15 cellular contexts compared by ENCODE assay signal in genomic region chr3:156218353-156218744, GRCh38.
DNase-seq lines count a peak whose midpoint lies in the region; TF ChIP-seq lines count a peak whose summit lies in the region.
"Had no signal": no experiment of that assay in that cellular context is flagged by ENCODE, and none has a peak within 500 bp of the region (broad histone marks: within the 10 kb centered on the region; RNA-seq: fewer than 3 reads in every experiment).

No MANE protein-coding gene starts in this region.

- no peaks in the 10 kb centered on the region for H3K9me3 ChIP-seq in SJSA1 (replicated peaks)
- no peaks in the 10 kb centered on the region for H3K9me3 ChIP-seq in esophagus squamous epithelium

- H3K36me3 ChIP-seq in SJSA1 (no peaks in the 10 kb centered on the region), esophagus squamous epithelium (no peaks in the 10 kb centered on the region)

- TF ChIP-seq CTCF in esophagus squamous epithelium (IDR thresholded peaks at IDR 0.05) = no peak

- 33 to 50% methylated on average over 1 to 2 of the region's 3 CpGs for WGBS in esophagus squamous epithelium, 2 donors

- H3K27me3 ChIP-seq in SJSA1 (replicated peaks) (no peaks in the 10 kb centered on the region), esophagus squamous epithelium (no peaks in the 10 kb centered on the region)

- H3K4me1 ChIP-seq in SJSA1 (replicated peaks) (peaks cover 33% of the 10 kb centered on the region), esophagus squamous epithelium (no peaks in the 10 kb centered on the region)

- intact Hi-C loops in esophagus squamous epithelium (cut with DNase I) = no loop called here

- no peak for TF ChIP-seq POLR2A in esophagus squamous epithelium (IDR thresholded peaks at IDR 0.05)

- DNase-seq in DMS79 (lab: John Stamatoyannopoulos, UW) (peak; percentile 98), NCI-H128 (lab: John Stamatoyannopoulos, UW; ENCODE audit: unreplicated experiment) (peak; percentile 31), SJSA1 (ENCODE audit: low read depth in 1 of 2, low spot score in 2 of 2) (peak in 1 of 2 experiments; percentile 48), lung microvascular endothelial cell (ENCODE audit: low read depth in 2 of 2) (peak; percentile 7 to 18), AG08396 (ENCODE audit: low spot score) (no peak), esophagus squamous epithelium (lab: John Stamatoyannopoulos, UW) (no peak), NCI-H1048 (lab: John Stamatoyannopoulos, UW) (no peak)
- no peak for DNase-seq in activated CD4-positive, alpha-beta T cell treated with anti-CD3 and anti-CD28 coated beads for 4 hours
- DNase-seq: activated CD8-positive, alpha-beta T cell treated with anti-CD3 and anti-CD28 coated beads, Interleukin-2, amount 10 ng/mL, durations not matched to agents 7 days and 5 days; activated naive CD4-positive, alpha-beta T cell; glutamatergic neuron; left cardiac atrium; NCI-H524; nephron progenitor cell; Right ventricle myocardium superior had no signal

- H3K27ac ChIP-seq in SJSA1 (peak overlapping the region; percentile 72), esophagus squamous epithelium (no peak overlapping the region)

- H3K4me3 ChIP-seq in SJSA1 (no peak overlapping the region), esophagus squamous epithelium (no peak overlapping the region)

Comparison
In these comparisons a context has a peak if more than half of its experiments do, and no peak if none do; other contexts are left out.
1. DNase-seq: peak in DMS79 (single experiment), NCI-H128 (single experiment) and lung microvascular endothelial cell (2 of 2); none in AG08396 (single experiment), esophagus squamous epithelium (single experiment), NCI-H1048 (single experiment) and activated CD4-positive, alpha-beta T cell treated with anti-CD3 and anti-CD28 coated beads for 4 hours (0 of 2).